ENCODE assay signal across 22 cellular contexts in the genomic region with DNA sequence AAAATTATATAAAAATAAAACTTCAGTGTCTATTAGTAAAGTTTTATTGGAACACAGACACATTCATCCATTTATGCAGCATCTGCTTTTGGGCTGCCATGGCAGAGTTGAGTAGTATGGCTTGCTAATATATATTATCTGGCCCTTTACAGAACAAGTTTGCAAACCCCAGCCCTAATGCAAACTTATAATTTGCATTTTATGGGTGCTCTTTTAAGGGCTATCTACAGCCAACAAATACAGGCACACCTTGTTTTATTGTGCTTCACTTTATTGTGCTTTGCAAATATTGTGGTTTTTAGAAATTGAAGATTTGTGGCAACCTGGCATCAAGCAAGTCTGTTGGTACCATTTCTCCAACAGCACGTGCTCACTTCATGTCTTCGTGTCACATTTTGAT. TPM values are rescaled to one million over a fixed set of nuclear protein-coding genes. Genes with fewer than 3 reads are reported as not detected.
"Had no signal": no experiment of that assay in that cellular context is flagged by ENCODE, and none has a peak within 500 bp of the region (broad histone marks: within the 10 kb centered on the region; RNA-seq: fewer than 3 reads in every experiment).

No MANE protein-coding gene starts in this region.

- FAIRE-seq: HTR-8/SVneo had no signal

- H3K9me3 ChIP-seq: SJCRH30 had no signal

- H3K4me3 ChIP-seq: SJCRH30 had no signal

- H3K36me3 ChIP-seq: SJCRH30 had no signal

- DNase-seq: KBM-7, MM.1S, NCI-H1105, NCI-H1417, NCI-H1436 treated with DMSO at 0.1 percent for 48 hours, NCI-H1694, NCI-H187 treated with DMSO at 0.1 percent for 48 hours, NCI-H2029 treated with DMSO at 0.1 percent for 48 hours, NCI-H2171 treated with DMSO at 0.1 percent for 48 hours, NCI-H345, NCI-H446 treated with DMSO at 0.1 percent for 48 hours, NCI-H510A treated with DMSO at 0.1 percent for 48 hours, NCI-H69, NCI-H774, SHP77 treated with DMSO at 0.1 percent for 48 hours, SJCRH30 had no signal

- H3K4me1 ChIP-seq: SJCRH30 had no signal

- H3K27ac ChIP-seq: HL-60, RWPE1, SJCRH30 had no signal

- ATAC-seq: Panc1, SK-N-SH treated with all-trans-retinoic acid at 6 μM for 48 hours had no signal

- H3K27me3 ChIP-seq: SJCRH30 had no signal

RNA-seq across cellular contexts. Expression of gene DLX2, which starts 35.2 kb away (rescaled TPM):
- polyA plus RNA-seq: IgD-negative memory B cell had no signal

RNA-seq across cellular contexts. Expression of gene DLX1, which starts 52.6 kb away (rescaled TPM):
- polyA plus RNA-seq: IgD-negative memory B cell had no signal
